In genomic region chr5:150181766-150182545, GRCh38 we compare ENCODE assay signal across 36 cellular contexts. TPM values are rescaled to one million over a fixed set of nuclear protein-coding genes. Genes with fewer than 3 reads are reported as not detected.
DNase-seq lines count a peak whose midpoint lies in the region; ATAC-seq, FAIRE-seq and TF ChIP-seq lines count a peak whose summit lies in the region.
"Had no signal": no experiment of that assay in that cellular context is flagged by ENCODE, and none has a peak within 500 bp of the region (broad histone marks: within the 10 kb centered on the region; RNA-seq: fewer than 3 reads in every experiment).

No MANE protein-coding gene starts in this region.

- H4K20me1 ChIP-seq in H1 (replicated peaks in 1 of 2; ENCODE audit: control insufficient read depth in 1 of 2, insufficient read depth in 2 of 2, low read length in 2 of 2) (no peaks in the 10 kb centered on the region), hepatocyte (ENCODE audit: insufficient read depth, poor library complexity, severe bottlenecking) (no peaks in the 10 kb centered on the region)

- peaks cover 14 to 63% of the 10 kb centered on the region in 2 donors for H3K27me3 Mint-ChIP-seq in effector memory CD8-positive, alpha-beta T cell
- H3K27me3 Mint-ChIP-seq: activated CD4-positive, alpha-beta memory T cell treated with anti-CD3 and anti-CD28 coated beads for 36 hours; activated naive CD4-positive, alpha-beta T cell treated with anti-CD3 and anti-CD28 coated beads, Interleukin-2, amount 50 U/mL, for 24 hours had no signal

- H3K56ac ChIP-seq in H1 (replicated peaks; ENCODE audit: insufficient read length, low read depth, low read length), result no peak overlapping the region

- 0 out of 2 replicates have a peak overlapping the region, but pooled peaks have one; percentile 88 for H2BK15ac ChIP-seq in H1 (ENCODE audit: low read length)

- no peak overlapping the region for H2BK120ac ChIP-seq in H1 (replicated peaks; ENCODE audit: low read depth, low read length)

- no peak for FAIRE-seq in H1 (lab: Jason Lieb, UNC)
- FAIRE-seq: A549, G401.6, keratinocyte had no signal

- H3K36me3 Mint-ChIP-seq in effector memory CD8-positive, alpha-beta T cell (ENCODE audit: insufficient read depth), result no peaks in the 10 kb centered on the region
- H3K36me3 Mint-ChIP-seq: activated CD4-positive, alpha-beta memory T cell treated with anti-CD3 and anti-CD28 coated beads for 36 hours; activated naive CD4-positive, alpha-beta T cell treated with anti-CD3 and anti-CD28 coated beads, Interleukin-2, amount 50 U/mL, for 24 hours; CD4-positive, alpha-beta memory T cell; naive thymus-derived CD8-positive, alpha-beta T cell had no signal

- H3K79me2 ChIP-seq in H1 (ENCODE audit: control insufficient read depth in 1 of 2, insufficient read depth in 2 of 2, low read length in 2 of 2) (no peaks in the 10 kb centered on the region), hepatocyte (peaks cover 10% of the 10 kb centered on the region)

- no peak overlapping the region for H3K14ac ChIP-seq in H1 (ENCODE audit: insufficient read length)

- H4K8ac ChIP-seq in H1 (ENCODE audit: extremely low read depth, insufficient read depth, low read length), result no peak overlapping the region

- POLR2A ChIA-PET in H1 (lab: Charles Lee; ENCODE audit: partially characterized antibody), result interaction anchor here (0.6 kb wide), 2 partner anchors 8 to 215 kb away, joined by 3 read pairs; no protein-coding TSS in a partner anchor

- no peak overlapping the region for H2BK20ac ChIP-seq in H1 (ENCODE audit: low read length)

- H3K36me3 ChIP-seq in right atrium auricular region, result no peaks in the 10 kb centered on the region
- H3K36me3 ChIP-seq in H1 (ENCODE audit: control insufficient read depth in 2 of 4, insufficient read depth in 4 of 4, low read length in 3 of 4), result no peaks in the 10 kb centered on the region
- H3K36me3 ChIP-seq in skeletal muscle tissue (ENCODE audit: control insufficient read depth in 3 of 3, insufficient read depth in 3 of 3, low read length in 3 of 3), result no peaks in the 10 kb centered on the region
- H3K36me3 ChIP-seq in hepatocyte (replicated peaks; ENCODE audit: insufficient read depth, low read depth), result no peaks in the 10 kb centered on the region
- H3K36me3 ChIP-seq: HAP-1, MG63 had no signal

- no peaks in the 10 kb centered on the region for H3K4me1 Mint-ChIP-seq in effector memory CD8-positive, alpha-beta T cell (ENCODE audit: low read depth in 2 of 2)
- H3K4me1 Mint-ChIP-seq: activated naive CD4-positive, alpha-beta T cell treated with anti-CD3 and anti-CD28 coated beads, Interleukin-2, amount 50 U/mL, for 24 hours; CD4-positive, alpha-beta memory T cell; naive thymus-derived CD8-positive, alpha-beta T cell; T-helper 17 cell had no signal

- H2AK5ac ChIP-seq in H1 (ENCODE audit: low read depth, low read length), result no peak overlapping the region

- TF ChIP-seq EP300 in H1 (IDR thresholded peaks at IDR 0.05; ENCODE audit: borderline replicate concordance in 1 of 2, low read depth in 2 of 2, low read length in 2 of 2), result no peak

- H3K9me2 ChIP-seq in hepatocyte (replicated peaks; ENCODE audit: insufficient read depth), result no peaks in the 10 kb centered on the region

- H3K27ac Mint-ChIP-seq in effector memory CD8-positive, alpha-beta T cell, result no peak overlapping the region
- H3K27ac Mint-ChIP-seq: activated CD4-positive, alpha-beta memory T cell treated with anti-CD3 and anti-CD28 coated beads for 36 hours; activated naive CD4-positive, alpha-beta T cell treated with anti-CD3 and anti-CD28 coated beads, Interleukin-2, amount 50 U/mL, for 24 hours; activated T-helper 2 cell treated with anti-CD3 and anti-CD28 coated beads, Interferon-gamma antibody, Interleukin-2, Interleukin-4, amounts not matched to agents 10 μg/mL and 5 μg/mL and 100 μg/mL, durations not matched to agents 14 hours and 24 hours and 36 hours; CD4-positive, alpha-beta memory T cell; T-helper 17 cell had no signal

- H3K4me3 Mint-ChIP-seq in effector memory CD8-positive, alpha-beta T cell, result no peak overlapping the region
- H3K4me3 Mint-ChIP-seq: activated CD4-positive, alpha-beta memory T cell treated with anti-CD3 and anti-CD28 coated beads for 36 hours; activated naive CD4-positive, alpha-beta T cell treated with anti-CD3 and anti-CD28 coated beads, Interleukin-2, amount 50 U/mL, for 24 hours; CD4-positive, alpha-beta memory T cell; naive thymus-derived CD8-positive, alpha-beta T cell; T-helper 17 cell had no signal

- H3K9me3 ChIP-seq in right atrium auricular region (no peaks in the 10 kb centered on the region), H1 (ENCODE audit: insufficient read depth in 2 of 2, low read depth in 1 of 2, low read length in 1 of 2) (no peaks in the 10 kb centered on the region), skeletal muscle tissue (ENCODE audit: control insufficient read depth in 3 of 3, low read length in 3 of 3) (no peaks in the 10 kb centered on the region), hepatocyte (ENCODE audit: low read depth) (no peaks in the 10 kb centered on the region)
- H3K9me3 ChIP-seq: A549, HAP-1, MG63 had no signal

- no peak overlapping the region for H3K4me2 ChIP-seq in H1 (ENCODE audit: insufficient read depth in 1 of 2, low read depth in 2 of 2, low read length in 2 of 2)
- H3K4me2 ChIP-seq in hepatocyte, result no peak overlapping the region
- H3K4me2 ChIP-seq: A549 had no signal

- H2AFZ ChIP-seq in H1 (ENCODE audit: low read length) (no peak overlapping the region), hepatocyte (no peak overlapping the region)

- TF ChIP-seq CTCF in right atrium auricular region (IDR thresholded peaks at IDR 0.05) (no peak), H1 (IDR thresholded peaks at IDR 0.05; ENCODE audit: control extremely low read depth in 1 of 3, insufficient read depth in 1 of 3, low read depth in 1 of 3, low read length in 3 of 3) (no peak), hepatocyte (IDR thresholded peaks at IDR 0.05; ENCODE audit: poor library complexity) (no peak)

- TF ChIP-seq RAD21 in H1 (IDR thresholded peaks at IDR 0.05 in 1 of 2, conservative IDR thresholded peaks at IDR 0.05 in 1 of 2; ENCODE audit: low read depth in 2 of 2, low read length in 2 of 2), result no peak

- H3K79me1 ChIP-seq in H1 (ENCODE audit: low read depth, low read length), result no peaks in the 10 kb centered on the region

- H4K5ac ChIP-seq in H1 (ENCODE audit: insufficient read length, low read depth, low read length), result no peak overlapping the region

- H3K4me1 ChIP-seq in right atrium auricular region (peaks cover 0 to 25% of the 10 kb centered on the region in 2 donors), H1 (replicated peaks in 1 of 4; ENCODE audit: control insufficient read depth in 3 of 4, insufficient read depth in 4 of 4, low read length in 3 of 4) (peaks cover 0 to 12% (median 5%) of the 10 kb centered on the region in 4 experiments; a peak in 6 of 7 replicates), skeletal muscle tissue (ENCODE audit: control insufficient read depth in 3 of 3, insufficient read depth in 3 of 3, low read length in 3 of 3) (peaks cover 25 to 44% (median 42%) of the 10 kb centered on the region in 3 donors), hepatocyte (ENCODE audit: insufficient read depth) (peaks cover 34% of the 10 kb centered on the region)
- H3K4me1 ChIP-seq: A549, HAP-1 had no signal

- no peak overlapping the region for H3K4me3 ChIP-seq in right atrium auricular region
- no peak overlapping the region for H3K4me3 ChIP-seq in H1 (ENCODE audit: extremely low read depth in 1 of 4, insufficient read depth in 2 of 4, low read depth in 3 of 4, low read length in 4 of 4)
- no peak overlapping the region for H3K4me3 ChIP-seq in skeletal muscle tissue (ENCODE audit: low read length in 3 of 3)
- no peak overlapping the region for H3K4me3 ChIP-seq in hepatocyte
- H3K4me3 ChIP-seq: A549, HAP-1, MG63 had no signal

- no peaks in the 10 kb centered on the region for H3K9me3 Mint-ChIP-seq in effector memory CD8-positive, alpha-beta T cell
- H3K9me3 Mint-ChIP-seq: activated CD4-positive, alpha-beta memory T cell treated with anti-CD3 and anti-CD28 coated beads for 36 hours; activated naive CD4-positive, alpha-beta T cell treated with anti-CD3 and anti-CD28 coated beads, Interleukin-2, amount 50 U/mL, for 24 hours; activated T-helper 2 cell treated with anti-CD3 and anti-CD28 coated beads, Interferon-gamma antibody, Interleukin-2, Interleukin-4, amounts not matched to agents 10 μg/mL and 5 μg/mL and 100 μg/mL, durations not matched to agents 14 hours and 24 hours and 36 hours; CD4-positive, alpha-beta memory T cell; naive thymus-derived CD8-positive, alpha-beta T cell had no signal

- CTCF ChIA-PET in H1 (lab: Charles Lee; ENCODE audit: partially characterized antibody), result interaction anchor here (0.9 to 17.8 kb wide), 9 partner anchors 9 to 217 kb away, joined by 3 to 406 read pairs (median 28); partner anchors contain the start of genes CDX1 and SLC6A7

- H3K27ac ChIP-seq in right atrium auricular region (peak overlapping the region; percentile 80 to 91), H1 (ENCODE audit: low read depth, low read length) (no peak overlapping the region), skeletal muscle tissue (ENCODE audit: low read depth, low read length) (peak overlapping the region; percentile 99), hepatocyte (no peak overlapping the region)
- H3K27ac ChIP-seq: A549 had no signal

- H3K27me3 ChIP-seq in right atrium auricular region (no peaks in the 10 kb centered on the region), H1 (replicated peaks in 1 of 4; ENCODE audit: control insufficient read depth in 3 of 4, extremely low read depth in 1 of 4, insufficient read depth in 3 of 4, low read length in 3 of 4) (peaks cover 0 to 13% (median 9%) of the 10 kb centered on the region in 4 experiments; a peak in 5 of 7 replicates), skeletal muscle tissue (ENCODE audit: control insufficient read depth in 3 of 3, insufficient read depth in 3 of 3, low read length in 3 of 3) (no peaks in the 10 kb centered on the region), hepatocyte (no peaks in the 10 kb centered on the region)
- H3K27me3 ChIP-seq: MG63 had no signal

- DNase-seq in right atrium auricular region (ENCODE audit: low spot score) (no peak), Right ventricle myocardium inferior (ENCODE audit: missing footprints) (no peak), H1 (ENCODE audit: low read depth in 1 of 2, low spot score in 2 of 2) (no peak), globus pallidus (ENCODE audit: low spot score) (no peak), NCI-H774 (lab: John Stamatoyannopoulos, UW) (no peak), hepatocyte (ENCODE audit: low spot score) (no peak)
- no peak for DNase-seq in effector memory CD8-positive, alpha-beta T cell
- DNase-seq: activated CD4-positive, alpha-beta memory T cell treated with anti-CD3 and anti-CD28 coated beads for 36 hours; activated CD4-positive, CD25-positive, alpha-beta regulatory T cell treated with anti-CD3 and anti-CD28 coated beads, Interleukin-2, amount 50 U/mL, for 72 hours; activated CD8-positive, alpha-beta memory T cell treated with anti-CD3 and anti-CD28 coated beads, Interleukin-2, amount 50 U/mL, for 48 hours; CD4-positive, alpha-beta memory T cell; central memory CD4-positive, alpha-beta T cell; KBM-7; midbrain; naive thymus-derived CD8-positive, alpha-beta T cell; NCI-H1105 treated with DMSO at 0.1 percent for 48 hours; NCI-H2029 treated with DMSO at 0.1 percent for 48 hours; NCI-H2227 treated with DMSO at 0.1 percent for 48 hours; retina; stimulated activated CD4-positive, alpha-beta T cell treated with anti-CD3 and anti-CD28 coated beads, Interleukin-2, amount 100 ng/mL, for 24 hours; T-helper 17 cell had no signal

- ATAC-seq in Right ventricle myocardium inferior, result no peak
- ATAC-seq in effector memory CD8-positive, alpha-beta T cell (replicated peaks), result no peak
- ATAC-seq: naive thymus-derived CD8-positive, alpha-beta T cell; SK-N-SH treated with all-trans-retinoic acid at 6 μM for 48 hours; T-helper 17 cell had no signal

- no peak overlapping the region for H3K18ac ChIP-seq in H1 (ENCODE audit: extremely low read depth, low read length)

- no peak overlapping the region for H3K23ac ChIP-seq in H1 (ENCODE audit: insufficient read length)

- no peak overlapping the region for H3K4ac ChIP-seq in H1 (replicated peaks; ENCODE audit: insufficient read length, low read depth, low read length)

- H2BK12ac ChIP-seq in H1 (ENCODE audit: low read depth, low read length), result no peak overlapping the region

- WGBS in H1 (ENCODE audit: extremely low coverage in 1 of 2, insufficient coverage in 1 of 2, insufficient read length in 1 of 2, insufficient replicate concordance in 2 of 2, low coverage in 1 of 2, low lambda C conversion rate in 2 of 2, missing lambda C conversion rate in 1 of 2), 2 experiments, result 87% methylated on average over 9 of the region's 9 CpGs; no CpG with 5 or more reads in 1 of the 2 experiments
- 87% methylated on average over 9 of the region's 9 CpGs for WGBS in hepatocyte (ENCODE audit: low lambda C conversion rate, missing lambda C conversion rate)

- intact Hi-C loops in Right ventricle myocardium inferior (cut with DNase I), result loop anchor here (2.0 kb wide), 1 partner anchor 21 kb away; no protein-coding TSS in a partner anchor

- H3K9ac ChIP-seq in H1 (replicated peaks in 1 of 4; ENCODE audit: extremely low read depth in 1 of 4, low read depth in 3 of 4, low read length in 3 of 4), result no peak overlapping the region
- peak overlapping the region in 1 of 3 donors; percentile 75 for H3K9ac ChIP-seq in skeletal muscle tissue (ENCODE audit: low read depth in 1 of 3, low read length in 3 of 3)

- no peaks in the 10 kb centered on the region; the same call in 1 of the 2 replicates for H3K23me2 ChIP-seq in H1 (ENCODE audit: low read depth, low read length)

- H2BK5ac ChIP-seq in H1 (ENCODE audit: low read depth, low read length), result no peak overlapping the region

- no peak overlapping the region for H4K91ac ChIP-seq in H1 (replicated peaks; ENCODE audit: insufficient read length, low read length)

- TF ChIP-seq POLR2A in H1 (IDR thresholded peaks at IDR 0.05; ENCODE audit: control extremely low read depth in 1 of 2, low read depth in 2 of 2, low read length in 2 of 2), result no peak

RNA-seq across cellular contexts. Expression of gene SLC6A7, which starts 7.9 kb away (rescaled TPM):
- total RNA-seq in right atrium auricular region (not detected), Right ventricle myocardium inferior (not detected), skeletal muscle tissue (not detected), hepatocyte (0.88 and 1.1 TPM in 2 replicates)
- 0.07 TPM in 1 of 2 replicates, not detected in the other for total RNA-seq in H1 (2021; fragmentation: NEBNext Ultra II Directional; extraction: Animal tissue kit (Norgen Biotek cat#: 25700))
- polyA plus RNA-seq in H1 (2011; rRNA removed) (0.02 and 0.12 TPM in 2 replicates), hepatocyte (0.39 and 0.99 TPM in 2 replicates)
- 0.04 TPM for polyA plus RNA-seq in H1 (2011; cell fraction: cytosol; rRNA removed)
- 0.58 TPM for polyA plus RNA-seq in H1 (2011; cell fraction: nucleus; rRNA removed)
- polyA plus RNA-seq in H1 (2012, experiment 1 of 2), result 0.09 to 0.13 TPM (median 0.11 TPM) in 3 of 4 replicates, not detected in the other
- not detected for polyA plus RNA-seq in H1 (2012, experiment 2 of 2)
- 0.06 TPM for polyA plus RNA-seq in H1 (2013, experiment 1 of 2)
- 0.06 TPM for polyA plus RNA-seq in H1 (2013, experiment 2 of 2)
- polyA minus RNA-seq in H1 (2011; rRNA and poly(A)+ RNA removed), result 0.41 TPM in 1 of 2 replicates, not detected in the other
- not detected for polyA minus RNA-seq in H1 (2011; cell fraction: cytosol; rRNA and poly(A)+ RNA removed)
- not detected for polyA minus RNA-seq in H1 (2011; cell fraction: nucleus; rRNA and poly(A)+ RNA removed)
- total RNA-seq: activated CD4-positive, alpha-beta memory T cell treated with anti-CD3 and anti-CD28 coated beads for 36 hours; activated T-helper 2 cell treated with anti-CD3 and anti-CD28 coated beads, Interferon-gamma antibody, Interleukin-2, Interleukin-4, amounts not matched to agents 10 μg/mL and 5 μg/mL and 100 μg/mL, durations not matched to agents 14 hours and 24 hours and 36 hours; CD4-positive, alpha-beta memory T cell; dermis microvascular lymphatic vessel endothelial cell; glomerular endothelial cell; HT1080; naive thymus-derived CD8-positive, alpha-beta T cell; osteocyte; T-helper 17 cell; urinary bladder had no signal
- polyA plus RNA-seq: A549; CD4-positive, alpha-beta memory T cell; keratinocyte; naive thymus-derived CD8-positive, alpha-beta T cell had no signal

RNA-seq across cellular contexts. Expression of gene CDX1, which starts 15.4 kb away (rescaled TPM):
- total RNA-seq in right atrium auricular region (not detected), Right ventricle myocardium inferior (not detected), skeletal muscle tissue (not detected), hepatocyte (54.6 and 58.2 TPM in 2 replicates)
- not detected in 2 replicates for total RNA-seq in H1 (2021; fragmentation: NEBNext Ultra II Directional; extraction: Animal tissue kit (Norgen Biotek cat#: 25700))
- polyA plus RNA-seq in H1 (2011; rRNA removed) (0.06 TPM in 1 of 2 replicates, not detected in the other), hepatocyte (43.3 and 46.9 TPM in 2 replicates)
- not detected for polyA plus RNA-seq in H1 (2011; cell fraction: cytosol; rRNA removed)
- not detected for polyA plus RNA-seq in H1 (2011; cell fraction: nucleus; rRNA removed)
- not detected in 4 replicates for polyA plus RNA-seq in H1 (2012, experiment 1 of 2)
- 0.13 TPM for polyA plus RNA-seq in H1 (2012, experiment 2 of 2)
- 0.06 TPM for polyA plus RNA-seq in H1 (2013, experiment 1 of 2)
- polyA plus RNA-seq in H1 (2013, experiment 2 of 2), result 0.04 TPM
- polyA minus RNA-seq in H1 (2011; rRNA and poly(A)+ RNA removed), result not detected in 2 replicates
- not detected for polyA minus RNA-seq in H1 (2011; cell fraction: cytosol; rRNA and poly(A)+ RNA removed)
- polyA minus RNA-seq in H1 (2011; cell fraction: nucleus; rRNA and poly(A)+ RNA removed), result not detected
- total RNA-seq: activated CD4-positive, alpha-beta memory T cell treated with anti-CD3 and anti-CD28 coated beads for 36 hours; activated T-helper 2 cell treated with anti-CD3 and anti-CD28 coated beads, Interferon-gamma antibody, Interleukin-2, Interleukin-4, amounts not matched to agents 10 μg/mL and 5 μg/mL and 100 μg/mL, durations not matched to agents 14 hours and 24 hours and 36 hours; CD4-positive, alpha-beta memory T cell; dermis microvascular lymphatic vessel endothelial cell; glomerular endothelial cell; HT1080; lower leg skin; naive thymus-derived CD8-positive, alpha-beta T cell; T-helper 17 cell had no signal
- polyA plus RNA-seq: A549; CD4-positive, alpha-beta memory T cell; keratinocyte; naive thymus-derived CD8-positive, alpha-beta T cell; urinary bladder had no signal

RNA-seq across cellular contexts. Expression of gene PDGFRB, which starts 26.3 kb away (rescaled TPM):
- total RNA-seq in right atrium auricular region (10 to 100 TPM; 68.3 to 68.7 TPM), Right ventricle myocardium inferior (57.2 TPM), skeletal muscle tissue (86.6 TPM), hepatocyte (36.8 and 55.1 TPM in 2 replicates)
- 13.7 and 15.9 TPM in 2 replicates for total RNA-seq in H1 (2021; fragmentation: NEBNext Ultra II Directional; extraction: Animal tissue kit (Norgen Biotek cat#: 25700))
- polyA plus RNA-seq in H1 (2011; rRNA removed) (4.2 and 5.9 TPM in 2 replicates), hepatocyte (55.2 and 62.9 TPM in 2 replicates)
- polyA plus RNA-seq in H1 (2011; cell fraction: cytosol; rRNA removed), result 3.6 TPM
- 12.1 TPM for polyA plus RNA-seq in H1 (2011; cell fraction: nucleus; rRNA removed)
- polyA plus RNA-seq in H1 (2012, experiment 1 of 2), result 4.0 to 5.6 TPM (median 5.0 TPM) in 4 replicates
- polyA plus RNA-seq in H1 (2012, experiment 2 of 2), result 3.9 TPM
- 14.2 TPM for polyA plus RNA-seq in H1 (2013, experiment 1 of 2)
- polyA plus RNA-seq in H1 (2013, experiment 2 of 2), result 15.0 TPM
- polyA minus RNA-seq in H1 (2011; rRNA and poly(A)+ RNA removed), result 15.1 and 15.7 TPM in 2 replicates
- polyA minus RNA-seq in H1 (2011; cell fraction: cytosol; rRNA and poly(A)+ RNA removed), result 6.9 TPM
- 21.7 TPM for polyA minus RNA-seq in H1 (2011; cell fraction: nucleus; rRNA and poly(A)+ RNA removed)
- total RNA-seq: CD4-positive, alpha-beta memory T cell had no signal
- polyA plus RNA-seq: CD4-positive, alpha-beta memory T cell had no signal

Comparison
In these comparisons a context has a peak if more than half of its experiments do, and no peak if none do; other contexts are left out.
1. H3K27ac ChIP-seq: peak in right atrium auricular region (2 of 2) and skeletal muscle tissue (single experiment); none in H1 (single experiment) and hepatocyte (single experiment).
2. RNA of gene CDX1, which starts 15.4 kb away (total RNA-seq): 54.6 to 58.2 TPM in hepatocyte; not detected in right atrium auricular region, not detected in Right ventricle myocardium inferior (single experiment), not detected in H1 and not detected in skeletal muscle tissue (single experiment); every median in the first group is over 10 times any median in the second.